In the genomic region with DNA sequence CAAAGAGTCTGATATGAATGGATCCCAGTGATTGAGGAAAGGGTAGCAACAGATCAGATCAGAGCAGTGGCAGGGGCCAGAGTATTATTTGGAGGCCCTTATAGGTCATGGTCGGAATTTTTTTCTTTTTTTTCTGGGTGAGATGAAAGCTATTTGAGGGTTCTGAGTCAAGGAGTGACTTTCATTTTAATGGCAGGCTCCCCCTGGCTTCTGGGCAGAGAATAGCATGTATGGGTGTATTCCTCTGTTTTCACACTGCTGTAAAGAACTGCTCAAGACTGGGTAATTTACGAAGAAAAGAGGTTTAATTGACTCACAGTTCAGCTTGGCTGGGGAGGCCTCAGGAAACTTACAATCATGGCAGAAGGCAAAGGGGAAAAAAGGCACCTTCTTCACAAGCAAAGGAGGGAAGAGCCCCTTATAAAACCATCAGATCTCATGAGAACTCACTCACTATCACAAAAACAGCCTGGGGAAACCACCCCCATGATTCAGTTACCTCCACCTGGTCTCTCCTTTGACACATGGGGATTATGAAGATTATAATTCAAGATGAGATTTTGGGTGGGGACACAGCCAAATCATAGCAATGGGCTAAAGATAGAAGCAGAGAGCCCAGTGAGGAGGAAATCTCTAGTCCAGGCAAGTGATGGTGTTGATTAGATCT, we compare ENCODE assay signal across 1 cellular context.
A peak's percentile ranks its signal among the peaks of the same experiment; 100 is the strongest.
TF ChIP-seq lines count a peak whose summit lies in the region.

No MANE protein-coding gene starts in this region.

TF ChIP-seq in K562, 482 proteins besides CTCF, POLR2A, EP300 and RAD21 (continued from another document):
- TF ChIP-seq RFX5 (IDR thresholded peaks at IDR 0.05; ENCODE audit: low read depth, low read length) (no peak), JUN (IDR thresholded peaks at IDR 0.05; ENCODE audit: borderline replicate concordance, low read depth, low read length) (no peak), JUN (CRISPR knock-in tag; IDR thresholded peaks at IDR 0.05; ENCODE audit: borderline replicate concordance) (peak; percentile 81; the same call in 1 of the 2 replicates), ZFPM2 (CRISPR knock-in tag; IDR thresholded peaks at IDR 0.05) (no peak)
